8 cellular contexts compared by ENCODE assay signal in genomic region chr1:150560986-150561829, GRCh38. TPM values are rescaled to one million over a fixed set of nuclear protein-coding genes. Genes with fewer than 3 reads are reported as not detected.
DNase-seq lines count a peak whose midpoint lies in the region; ATAC-seq and TF ChIP-seq lines count a peak whose summit lies in the region.

No MANE protein-coding gene starts in this region.

- H3K4me3 Mint-ChIP-seq in nephron progenitor cell = peak overlapping the region; percentile 86

- H3K9ac ChIP-seq in KMS-11 = peak overlapping the region; percentile 58

- H4K20me1 ChIP-seq in KMS-11 (ENCODE audit: insufficient read depth) = no peaks in the 10 kb centered on the region

- no peaks in the 10 kb centered on the region for H3K36me3 Mint-ChIP-seq in nephron progenitor cell (ENCODE audit: low read depth)

- TF ChIP-seq POLR2A in GM18951 (IDR thresholded peaks at IDR 0.05; ENCODE audit: extremely low read depth, insufficient read depth, insufficient read length) = peak; percentile 64

- H3K4me2 ChIP-seq in KMS-11 = peak overlapping the region; percentile 100

- H3K27me3 ChIP-seq in KMS-11 (ENCODE audit: insufficient read depth, low read depth) = no peaks in the 10 kb centered on the region

- H3K27ac Mint-ChIP-seq in nephron progenitor cell = peak overlapping the region; percentile 100

- peaks cover 75% of the 10 kb centered on the region for H3K4me1 Mint-ChIP-seq in nephron progenitor cell

- in situ Hi-C loops in GM18951 (cut with MboI; ENCODE audit: low sequenced_read_pairs, unreplicated experiment) = no loop called here

- peak overlapping the region; percentile 77 for H3K27ac ChIP-seq in KMS-11

- peak; percentile 56 for ATAC-seq in stimulated activated naive CD8-positive, alpha-beta T cell treated with anti-CD3 and anti-CD28 coated beads, Interleukin-15, Interleukin-2, amounts not matched to agents 100 U/mL and 50 U/mL, for 24 hours

- H3K4me1 ChIP-seq in KMS-11 (ENCODE audit: low read depth, poor library complexity, severe bottlenecking) = peaks cover 53% of the 10 kb centered on the region

- H3K27me3 Mint-ChIP-seq in nephron progenitor cell (ENCODE audit: low read depth, poor library complexity) = peaks cover 2% of the 10 kb centered on the region

- H3K79me2 ChIP-seq in KMS-11 (ENCODE audit: insufficient read depth, low read depth) = peaks cover 24% of the 10 kb centered on the region

- H3K9me3 Mint-ChIP-seq in nephron progenitor cell = no peaks in the 10 kb centered on the region

- TF ChIP-seq CTCF in KMS-11 (conservative IDR thresholded peaks at IDR 0.05; ENCODE audit: low read depth, low read length) (peak; percentile 97), fibroblast of the aortic adventitia (IDR thresholded peaks at IDR 0.05; ENCODE audit: insufficient read depth, low read length) (peak; percentile 90), nephron progenitor cell (IDR thresholded peaks at IDR 0.05) (peak; percentile 73)

- DNase-seq in AG08396 (ENCODE audit: low spot score) = peak; percentile 94
- peak; percentile 95 for DNase-seq in RPMI8226
- peak; percentile 47 for DNase-seq in activated gamma-delta T cell (lab: John Stamatoyannopoulos, UW)
- DNase-seq in fibroblast of the aortic adventitia (ENCODE audit: low read depth) = peak; percentile 99
- DNase-seq in nephron progenitor cell = peak; percentile 91
- peak; percentile 92 for DNase-seq in stimulated activated naive CD8-positive, alpha-beta T cell treated with anti-CD3 and anti-CD28 coated beads, Interleukin-15, Interleukin-2, amounts not matched to agents 100 U/mL and 50 U/mL, for 24 hours

- no peaks in the 10 kb centered on the region for H3K36me3 ChIP-seq in KMS-11 (ENCODE audit: insufficient read depth)

- H2AFZ ChIP-seq in KMS-11 (ENCODE audit: low read depth) = peak overlapping the region; percentile 81

- peak overlapping the region; percentile 100 for H3K4me3 ChIP-seq in KMS-11 (IDR thresholded peaks at IDR 0.05; ENCODE audit: insufficient read depth, low read depth, low read length)
- peak overlapping the region; percentile 73 for H3K4me3 ChIP-seq in fibroblast of the aortic adventitia (ENCODE audit: low read depth, low read length)

RNA-seq across cellular contexts. Expression of gene ADAMTSL4, which starts 12.0 kb away (rescaled TPM):
- total RNA-seq in fibroblast of the aortic adventitia (ENCODE audit: low replicate concordance) = 11.9 and 13.0 TPM in 2 replicates

RNA-seq across cellular contexts. Expression of gene MCL1, which starts 18.2 kb away (rescaled TPM):
- total RNA-seq in fibroblast of the aortic adventitia (ENCODE audit: low replicate concordance) = 130 and 212 TPM in 2 replicates

RNA-seq across cellular contexts. Expression of gene FALEC, which starts 45.7 kb away (rescaled TPM):
- total RNA-seq in fibroblast of the aortic adventitia (ENCODE audit: low replicate concordance) = not detected in 2 replicates

RNA-seq across cellular contexts. Expression of gene ECM1, which starts 53.3 kb away (rescaled TPM):
- total RNA-seq in fibroblast of the aortic adventitia (ENCODE audit: low replicate concordance) = 8.0 and 45.2 TPM in 2 replicates

Comparison
In these comparisons a context has a peak if more than half of its experiments do, and no peak if none do; other contexts are left out.
1. Peak in every context shown above with its lines: DNase-seq, ATAC-seq, H3K4me3 ChIP-seq and H3K27ac ChIP-seq.
2. DNase-seq: peak in every context shown above with its lines; median percentile 99 in fibroblast of the aortic adventitia; 95 in RPMI8226; 94 in AG08396; 92 in stimulated activated naive CD8-positive, alpha-beta T cell treated with anti-CD3 and anti-CD28 coated beads, Interleukin-15, Interleukin-2, amounts not matched to agents 100 U/mL and 50 U/mL, for 24 hours; 91 in nephron progenitor cell; 47 in activated gamma-delta T cell.